In the genomic region with DNA sequence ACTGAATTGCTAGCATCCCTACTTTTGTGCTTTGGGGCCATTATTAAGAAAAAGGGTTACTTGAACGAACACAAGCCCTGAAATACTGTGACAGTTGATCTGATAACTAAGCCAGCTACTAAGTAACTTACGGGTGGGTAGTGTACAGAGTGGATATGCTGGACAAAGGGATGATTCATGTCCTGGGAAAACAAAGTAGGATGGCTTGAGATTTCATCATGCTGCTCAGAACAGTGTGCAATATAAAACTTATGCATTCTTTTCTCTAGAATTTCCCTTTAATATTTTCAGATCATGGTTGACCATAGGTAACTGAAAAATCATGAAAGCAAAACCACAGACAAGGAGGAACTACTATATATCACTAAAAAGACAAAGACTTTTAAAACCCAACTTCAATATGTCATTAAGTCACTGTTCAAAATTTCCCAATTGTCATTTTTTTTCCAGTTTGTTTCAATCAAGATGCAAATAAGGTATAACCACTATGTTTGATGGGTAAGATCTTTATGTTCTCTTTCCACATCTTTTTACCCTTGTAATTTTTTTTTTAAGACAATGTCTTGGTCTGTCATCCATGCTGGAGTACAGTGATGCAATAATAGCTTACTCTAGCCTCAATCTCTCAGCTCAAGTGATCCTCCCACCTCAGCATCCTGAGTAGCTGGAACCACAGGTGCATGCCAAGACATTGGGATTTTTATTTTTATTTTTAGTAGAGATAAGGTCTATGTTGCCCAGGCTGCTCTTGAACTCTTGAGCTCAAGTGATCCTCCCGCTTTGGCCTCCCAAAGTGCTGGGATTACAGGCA, we compare ENCODE assay signal across 15 cellular contexts.
DNase-seq lines count a peak whose midpoint lies in the region; ATAC-seq and TF ChIP-seq lines count a peak whose summit lies in the region.
"Had no signal": no experiment of that assay in that cellular context is flagged by ENCODE, and none has a peak within 500 bp of the region (broad histone marks: within the 10 kb centered on the region; RNA-seq: fewer than 3 reads in every experiment).

No MANE protein-coding gene starts in this region.

- H3K27me3 ChIP-seq in ACC112 (ENCODE audit: insufficient read depth, low read length) (no peaks in the 10 kb centered on the region), transverse colon (no peaks in the 10 kb centered on the region)
- H3K27me3 ChIP-seq: BLaER1 treated with 17β-estradiol and CSF1 and Interleukin-3, amounts not matched to agents 10 nM and 100 nM; body of pancreas; neural progenitor cell; vagina had no signal

- in situ Hi-C loops in transverse colon (cut with MboI; ENCODE audit: low pct_ligation_motif_present in 1 of 4, low pct_unique_long_range_greater_than_20kb in 1 of 4, low sequenced_read_pairs in 3 of 4): loop anchor here in 1 of 4 donors (25.0 kb wide), 2 partner anchors 169 to 294 kb away; no protein-coding TSS in a partner anchor

- DNase-seq in WTC11 (ENCODE audit: low spot score): no peak
- peak; percentile 49 for DNase-seq in glomerular visceral epithelial cell (ENCODE audit: extremely low spot score)
- no peak for DNase-seq in stimulated activated naive CD4-positive, alpha-beta T cell treated with Interleukin-2 at 50 U/mL for 16 hours (lab: John Stamatoyannopoulos, UW)
- no peak for DNase-seq in transverse colon
- DNase-seq: activated CD4-positive, alpha-beta memory T cell treated with anti-CD3 and anti-CD28 coated beads, Interleukin-2, amount 10 ng/mL, durations not matched to agents 7 days and 5 days; body of pancreas; NCI-H2029 treated with DMSO at 0.1 percent for 48 hours had no signal

- intact Hi-C loops in transverse colon (cut with DNase I; ENCODE audit: low total_unique reads): no loop called here

- ATAC-seq in WTC11: no peak
- no peak for ATAC-seq in HG03045 (IDR thresholded peaks at IDR 0.05; ENCODE audit: unreplicated experiment)
- no peak for ATAC-seq in HG03039 (IDR thresholded peaks at IDR 0.05; ENCODE audit: unreplicated experiment)
- ATAC-seq: body of pancreas had no signal

- no peaks in the 10 kb centered on the region for H3K36me3 ChIP-seq in ACC112 (ENCODE audit: insufficient read depth, low read length)
- H3K36me3 ChIP-seq in HEK293 (ENCODE audit: control insufficient read depth in 2 of 2, insufficient read depth in 1 of 2, low read length in 2 of 2): no peaks in the 10 kb centered on the region
- H3K36me3 ChIP-seq in transverse colon: no peaks in the 10 kb centered on the region
- H3K36me3 ChIP-seq: BLaER1 treated with 17β-estradiol and CSF1 and Interleukin-3, amounts not matched to agents 10 nM and 100 nM; neural progenitor cell; vagina had no signal

- H3K9me3 Mint-ChIP-seq in WTC11: peaks cover 3% of the 10 kb centered on the region
- H3K9me3 Mint-ChIP-seq: activated CD4-positive, alpha-beta memory T cell treated with anti-CD3 and anti-CD28 coated beads, Interleukin-2, amount 10 ng/mL, durations not matched to agents 7 days and 5 days; neural progenitor cell had no signal

- H2AFZ ChIP-seq in ACC112 (ENCODE audit: low read length, unreplicated experiment): no peak overlapping the region
- H2AFZ ChIP-seq: neural progenitor cell had no signal

- H3K27ac ChIP-seq in ACC112 (ENCODE audit: low read depth, low read length) (peak overlapping the region; percentile 88), HEK293 (ENCODE audit: extremely low read depth, low read depth, low read length) (no peak overlapping the region), transverse colon (no peak overlapping the region)
- H3K27ac ChIP-seq: BLaER1 treated with 17β-estradiol and CSF1 and Interleukin-3, amounts not matched to agents 10 nM and 100 nM; neural progenitor cell; SK-N-MC; vagina had no signal

- no peaks in the 10 kb centered on the region for H3K27me3 Mint-ChIP-seq in WTC11 (ENCODE audit: low read depth)
- H3K27me3 Mint-ChIP-seq: activated CD4-positive, alpha-beta memory T cell treated with anti-CD3 and anti-CD28 coated beads, Interleukin-2, amount 10 ng/mL, durations not matched to agents 7 days and 5 days had no signal

- H3K4me3 ChIP-seq in ACC112 (ENCODE audit: low read depth, low read length) (no peak overlapping the region), HEK293 (ENCODE audit: low read depth, low read length) (no peak overlapping the region), transverse colon (no peak overlapping the region)
- H3K4me3 ChIP-seq: BLaER1 treated with 17β-estradiol and CSF1 and Interleukin-3, amounts not matched to agents 10 nM and 100 nM; body of pancreas; neural progenitor cell; SK-N-MC; vagina had no signal

- H3K4me1 ChIP-seq in ACC112 (ENCODE audit: control insufficient read depth, insufficient read depth, low read length, unreplicated experiment) (peaks cover 24% of the 10 kb centered on the region), HEK293 (ENCODE audit: control insufficient read depth, insufficient read depth, low read length) (no peaks in the 10 kb centered on the region), transverse colon (no peaks in the 10 kb centered on the region)
- H3K4me1 ChIP-seq: BLaER1 treated with 17β-estradiol and CSF1 and Interleukin-3, amounts not matched to agents 10 nM and 100 nM; neural progenitor cell; vagina had no signal

- peaks cover 4% of the 10 kb centered on the region; the same call in 1 of the 2 replicates for H3K4me1 Mint-ChIP-seq in WTC11
- H3K4me1 Mint-ChIP-seq: activated CD4-positive, alpha-beta memory T cell treated with anti-CD3 and anti-CD28 coated beads, Interleukin-2, amount 10 ng/mL, durations not matched to agents 7 days and 5 days; neural progenitor cell had no signal

- no peaks in the 10 kb centered on the region for H3K79me2 ChIP-seq in ACC112 (ENCODE audit: control insufficient read depth, insufficient read depth, low read length, unreplicated experiment)

- 79 to 92% methylated on average over 3 of the region's 3 CpGs for WGBS in transverse colon (ENCODE audit: low coverage in 1 of 2), 2 donors

- POLR2A ChIA-PET in HEK293 (lab: Yijun Ruan, JAX): interaction anchor here (1.2 kb wide), 1 partner anchor 18 kb away, joined by 3 read pairs; no protein-coding TSS in a partner anchor
- POLR2A ChIA-PET in WTC11 (lab: Charles Lee): no interaction called here

- H3K27ac Mint-ChIP-seq in WTC11: no peak overlapping the region
- H3K27ac Mint-ChIP-seq: activated CD4-positive, alpha-beta memory T cell treated with anti-CD3 and anti-CD28 coated beads, Interleukin-2, amount 10 ng/mL, durations not matched to agents 7 days and 5 days; neural progenitor cell had no signal

- CTCF ChIA-PET in HEK293 (lab: Yijun Ruan, JAX) (interaction anchor here (1.5 kb wide), 1 partner anchor 11 kb away, joined by 4 read pairs; no protein-coding TSS in a partner anchor), WTC11 (lab: Charles Lee) (no interaction called here)

- H3K9me3 ChIP-seq in HEK293 (ENCODE audit: control insufficient read depth, insufficient read depth, low read depth, low read length) (no peaks in the 10 kb centered on the region), transverse colon (no peaks in the 10 kb centered on the region)
- H3K9me3 ChIP-seq: BLaER1 treated with 17β-estradiol and CSF1 and Interleukin-3, amounts not matched to agents 10 nM and 100 nM; body of pancreas; vagina had no signal

- no peak for TF ChIP-seq POLR2A in transverse colon (IDR thresholded peaks at IDR 0.05)

- H3K36me3 Mint-ChIP-seq in WTC11: no peaks in the 10 kb centered on the region

- TF ChIP-seq EP300 in transverse colon (IDR thresholded peaks at IDR 0.05; ENCODE audit: low read depth): no peak

- H3K4me3 Mint-ChIP-seq in WTC11: no peak overlapping the region
- H3K4me3 Mint-ChIP-seq: activated CD4-positive, alpha-beta memory T cell treated with anti-CD3 and anti-CD28 coated beads, Interleukin-2, amount 10 ng/mL, durations not matched to agents 7 days and 5 days; neural progenitor cell had no signal

- TF ChIP-seq CTCF in HEK293 (tag by site-specific recombination; IDR thresholded peaks at IDR 0.05) (no peak), WTC11 (IDR thresholded peaks at IDR 0.05) (no peak), transverse colon (IDR thresholded peaks at IDR 0.05) (no peak)

TF ChIP-seq in HEK293, 187 proteins besides CTCF, POLR2A, EP300 and RAD21:
- TF ChIP-seq ZNF239 (tag by site-specific recombination; IDR thresholded peaks at IDR 0.05) (no peak), ZNF660 (tag by site-specific recombination; IDR thresholded peaks at IDR 0.05) (peak; percentile 45; the same call in 1 of the 2 replicates)

TF ChIP-seq in WTC11, 78 proteins besides CTCF, POLR2A, EP300 and RAD21:
- TF ChIP-seq ZNF317 (CRISPR knock-in tag; IDR thresholded peaks at IDR 0.05; ENCODE audit: borderline replicate concordance, low read depth): no peak
- TF ChIP-seq, protein P1, sequence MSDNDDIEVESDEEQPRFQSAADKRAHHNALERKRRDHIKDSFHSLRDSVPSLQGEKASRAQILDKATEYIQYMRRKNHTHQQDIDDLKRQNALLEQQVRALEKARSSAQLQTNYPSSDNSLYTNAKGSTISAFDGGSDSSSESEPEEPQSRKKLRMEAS (CRISPR knock-in tag; IDR thresholded peaks at IDR 0.05): no peak
- peak; percentile 98 for TF ChIP-seq GABPB1 (CRISPR knock-in tag; IDR thresholded peaks at IDR 0.05)
- TF ChIP-seq GTF2I (CRISPR knock-in tag; conservative IDR thresholded peaks at IDR 0.05): no peak
- no peak for TF ChIP-seq ATF1 (CRISPR knock-in tag; IDR thresholded peaks at IDR 0.05)
- TF ChIP-seq ZNF219 (CRISPR knock-in tag; IDR thresholded peaks at IDR 0.05; ENCODE audit: borderline replicate concordance): no peak
